Comparison of ENCODE assay signal across 25 cellular contexts in the genomic region with DNA sequence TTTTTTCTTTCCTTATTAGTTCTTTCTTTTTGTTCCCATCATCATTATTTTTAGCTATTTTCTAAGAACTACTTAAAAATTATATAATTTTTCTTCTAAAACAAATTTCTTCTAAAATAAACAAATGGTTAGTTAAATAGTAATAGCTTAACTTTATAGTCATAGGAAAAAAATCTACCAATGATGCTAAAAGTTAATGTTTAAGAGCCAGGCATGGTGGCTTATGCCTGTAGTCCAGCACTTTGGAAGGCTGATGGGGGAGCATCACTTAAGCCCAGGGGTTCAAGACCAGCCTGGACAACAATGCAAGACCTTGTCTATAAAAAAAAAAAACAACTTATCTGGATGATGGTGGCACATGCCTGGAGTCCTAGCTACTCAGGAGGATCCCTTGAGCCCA.
"Had no signal": no experiment of that assay in that cellular context is flagged by ENCODE, and none has a peak within 500 bp of the region (broad histone marks: within the 10 kb centered on the region; RNA-seq: fewer than 3 reads in every experiment).

No MANE protein-coding gene starts in this region.

- H3K9me3 ChIP-seq: gastrocnemius medialis, heart left ventricle, left ventricle myocardium inferior, lower lobe of right lung, prostate gland, sigmoid colon, spleen, testis, tibial artery had no signal

- H3K4me3 Mint-ChIP-seq: immature natural killer cell; natural killer cell treated with Interleukin-12 subunit alpha and Interleukin-12 subunit beta and Interleukin-15 and Interleukin-18, amount 100 ng/mL, for 72 hours; neural progenitor cell; stimulated activated memory B cell treated with anti-CD40 and anti-IgM and Interleukin-4, amounts not matched to agents 10 μg/mL and 1 μg/mL and 100 μg/mL, for 72 hours; type B pancreatic cell had no signal

- H3K9me3 Mint-ChIP-seq: immature natural killer cell; neural progenitor cell; stimulated activated memory B cell treated with anti-CD40 and anti-IgM and Interleukin-4, amounts not matched to agents 10 μg/mL and 1 μg/mL and 100 μg/mL, for 72 hours; type B pancreatic cell had no signal

- FAIRE-seq: urothelium cell line had no signal

- H3K36me3 Mint-ChIP-seq: immature natural killer cell; natural killer cell treated with Interleukin-12 subunit alpha and Interleukin-12 subunit beta and Interleukin-15 and Interleukin-18, amount 100 ng/mL, for 72 hours; stimulated activated memory B cell treated with anti-CD40 and anti-IgM and Interleukin-4, amounts not matched to agents 10 μg/mL and 1 μg/mL and 100 μg/mL, for 72 hours had no signal

- H3K27ac ChIP-seq: dorsolateral prefrontal cortex, gastrocnemius medialis, heart left ventricle, left ventricle myocardium inferior, lower lobe of right lung, neural progenitor cell, prostate gland, sigmoid colon, spleen, testis, tibial artery had no signal

- H3K4me3 ChIP-seq: dorsolateral prefrontal cortex, gastrocnemius medialis, heart left ventricle, left ventricle myocardium inferior, lower lobe of right lung, neural progenitor cell, prostate gland, sigmoid colon, spleen, testis, tibial artery had no signal

- H3K4me2 ChIP-seq: neural progenitor cell had no signal

- H3K4me1 ChIP-seq: gastrocnemius medialis, heart left ventricle, left ventricle myocardium inferior, lower lobe of right lung, prostate gland, sigmoid colon, spleen, testis, tibial artery had no signal

- DNase-seq: cortex of kidney; dorsolateral prefrontal cortex; effector CD4-positive, alpha-beta T cell; gastrocnemius medialis; heart left ventricle; hippocampal formation; immature natural killer cell; islet precursor cell; left colon; left ventricle myocardium inferior; lower lobe of right lung; right cardiac atrium; sigmoid colon; spleen; stimulated activated CD4-positive, alpha-beta T cell treated with anti-CD3 and anti-CD28 coated beads, Interleukin-4, amount 100 ng/mL, for 4 hours; stimulated activated naive CD8-positive, alpha-beta T cell treated with anti-CD3 and anti-CD28 coated beads, Interleukin-15, Interleukin-2, amounts not matched to agents 100 U/mL and 50 U/mL, for 24 hours; substantia nigra; testis; tibial artery had no signal

- H3K27ac Mint-ChIP-seq: immature natural killer cell; natural killer cell treated with Interleukin-12 subunit alpha and Interleukin-12 subunit beta and Interleukin-15 and Interleukin-18, amount 100 ng/mL, for 72 hours; neural progenitor cell; stimulated activated memory B cell treated with anti-CD40 and anti-IgM and Interleukin-4, amounts not matched to agents 10 μg/mL and 1 μg/mL and 100 μg/mL, for 72 hours; type B pancreatic cell had no signal

- ATAC-seq: gastrocnemius medialis; heart left ventricle; left colon; lower lobe of right lung; natural killer cell treated with Interleukin-12 subunit alpha and Interleukin-12 subunit beta and Interleukin-15 and Interleukin-18, amount 100 ng/mL, for 72 hours; right cardiac atrium; stimulated activated memory B cell treated with anti-CD40 and anti-IgM and Interleukin-4, amounts not matched to agents 10 μg/mL and 1 μg/mL and 100 μg/mL, for 72 hours; stimulated activated naive CD8-positive, alpha-beta T cell treated with anti-CD3 and anti-CD28 coated beads, Interleukin-15, Interleukin-2, amounts not matched to agents 100 U/mL and 50 U/mL, for 24 hours had no signal

- H3K36me3 ChIP-seq: gastrocnemius medialis, heart left ventricle, left ventricle myocardium inferior, lower lobe of right lung, neural progenitor cell, prostate gland, sigmoid colon, spleen, tibial artery had no signal

- H3K4me1 Mint-ChIP-seq: immature natural killer cell; neural progenitor cell; stimulated activated memory B cell treated with anti-CD40 and anti-IgM and Interleukin-4, amounts not matched to agents 10 μg/mL and 1 μg/mL and 100 μg/mL, for 72 hours had no signal

- H3K27me3 ChIP-seq: dorsolateral prefrontal cortex, gastrocnemius medialis, heart left ventricle, neural progenitor cell, sigmoid colon, spleen, testis, tibial artery had no signal

- H3K27me3 Mint-ChIP-seq: type B pancreatic cell had no signal
